ENCODE assay signal across 20 cellular contexts in genomic region chr11:128153697-128154048, GRCh38.
DNase-seq lines count a peak whose midpoint lies in the region; ATAC-seq and TF ChIP-seq lines count a peak whose summit lies in the region.
"Had no signal": no experiment of that assay in that cellular context is flagged by ENCODE, and none has a peak within 500 bp of the region (broad histone marks: within the 10 kb centered on the region; RNA-seq: fewer than 3 reads in every experiment).

No MANE protein-coding gene starts in this region.

- no peaks in the 10 kb centered on the region for H3K36me3 Mint-ChIP-seq in GM23338 (ENCODE audit: low read depth)
- no peaks in the 10 kb centered on the region for H3K36me3 Mint-ChIP-seq in activated CD4-positive, alpha-beta T cell treated with anti-CD3 and anti-CD28 coated beads, Interleukin-2, amount 10 ng/mL, durations not matched to agents 7 days and 5 days (ENCODE audit: low read depth)

- H3K23ac ChIP-seq in neuronal stem cell (ENCODE audit: low read depth, low read length, poor library complexity), result no peak overlapping the region

- CTCF ChIA-PET in activated CD4-positive, alpha-beta T cell treated with anti-CD3 and anti-CD28 coated beads, Interleukin-2, amount 10 ng/mL, durations not matched to agents 7 days and 5 days (lab: Charles Lee), result no interaction called here

- no peak overlapping the region for H2AK5ac ChIP-seq in neuronal stem cell (ENCODE audit: low read depth, low read length)

- TF ChIP-seq CTCF in GM23338 (conservative IDR thresholded peaks at IDR 0.05; ENCODE audit: low read depth in 2 of 2) (no peak), VCaP (conservative IDR thresholded peaks at IDR 0.05) (no peak), GM20000 (IDR thresholded peaks at IDR 0.05; ENCODE audit: extremely low read depth, missing control alignments) (no peak)

- H2BK12ac ChIP-seq in neuronal stem cell (ENCODE audit: low read length), result no peak overlapping the region

- no peak overlapping the region for H3K14ac ChIP-seq in neuronal stem cell (ENCODE audit: low read length)

- H4K20me1 ChIP-seq in GM23338 (replicated peaks; ENCODE audit: insufficient read depth), result no peaks in the 10 kb centered on the region

- ATAC-seq in GM23338, result no peak
- ATAC-seq: Panc1 had no signal

- H4K8ac ChIP-seq in neuronal stem cell (ENCODE audit: low read depth, low read length), result no peak overlapping the region

- DNase-seq in GM23338 (ENCODE audit: low spot score) (no peak), glomerular endothelial cell (ENCODE audit: extremely low read depth, low read depth, low spot score) (peak; percentile 36), neuronal stem cell (ENCODE audit: low spot score) (no peak), glomerular visceral epithelial cell (ENCODE audit: extremely low spot score) (no peak), GM20000 (ENCODE audit: low spot score) (no peak)
- no peak for DNase-seq in activated CD4-positive, alpha-beta T cell treated with anti-CD3 and anti-CD28 coated beads, Interleukin-2, amount 10 ng/mL, durations not matched to agents 7 days and 5 days
- DNase-seq: BE2C; DMS79; H9; HFFc6; KBM-7; NCI-H1092; NCI-H1436; NCI-H187 treated with DMSO at 0.1 percent for 48 hours; NCI-H2227 treated with DMSO at 0.1 percent for 48 hours; NCI-H510A; NK-92 treated with Interleukin-12 subunit alpha and Interleukin-12 subunit beta, amount 100 ng/mL, for 24 hours had no signal

- no peak overlapping the region for H3K4me3 Mint-ChIP-seq in GM23338
- H3K4me3 Mint-ChIP-seq in activated CD4-positive, alpha-beta T cell treated with anti-CD3 and anti-CD28 coated beads, Interleukin-2, amount 10 ng/mL, durations not matched to agents 7 days and 5 days, result no peak overlapping the region
- H3K4me3 Mint-ChIP-seq: H9, HFFc6 had no signal

- no peak overlapping the region for H3K27ac Mint-ChIP-seq in GM23338
- H3K27ac Mint-ChIP-seq in activated CD4-positive, alpha-beta T cell treated with anti-CD3 and anti-CD28 coated beads, Interleukin-2, amount 10 ng/mL, durations not matched to agents 7 days and 5 days, result no peak overlapping the region
- H3K27ac Mint-ChIP-seq: H9, HFFc6 had no signal

- no peak overlapping the region for H2BK5ac ChIP-seq in neuronal stem cell (ENCODE audit: low read length)

- no peak overlapping the region for H2BK15ac ChIP-seq in neuronal stem cell (ENCODE audit: low read length)

- H3K79me1 ChIP-seq in neuronal stem cell (ENCODE audit: low read depth, low read length), result no peaks in the 10 kb centered on the region

- POLR2A ChIA-PET in activated CD4-positive, alpha-beta T cell treated with anti-CD3 and anti-CD28 coated beads, Interleukin-2, amount 10 ng/mL, durations not matched to agents 7 days and 5 days (lab: Charles Lee), result no interaction called here

- peaks cover 2% of the 10 kb centered on the region for H3K27me3 Mint-ChIP-seq in GM23338 (ENCODE audit: insufficient read depth, low read depth, poor library complexity)
- peaks cover 15% of the 10 kb centered on the region for H3K27me3 Mint-ChIP-seq in activated CD4-positive, alpha-beta T cell treated with anti-CD3 and anti-CD28 coated beads, Interleukin-2, amount 10 ng/mL, durations not matched to agents 7 days and 5 days

- peak overlapping the region; percentile 23 for H3K18ac ChIP-seq in neuronal stem cell (ENCODE audit: low read length)

- H3K27ac ChIP-seq in GM23338 (ENCODE audit: low read depth), result no peak overlapping the region
- peak overlapping the region; percentile 10; the same call in 1 of the 2 replicates for H3K27ac ChIP-seq in VCaP
- no peak overlapping the region for H3K27ac ChIP-seq in neuronal stem cell (replicated peaks; ENCODE audit: low read length)
- H3K27ac ChIP-seq: HL-60 had no signal

- H3K9me3 ChIP-seq in neuronal stem cell (replicated peaks in 1 of 2; ENCODE audit: control insufficient read depth in 2 of 2, insufficient read depth in 1 of 2, low read depth in 1 of 2, low read length in 2 of 2), result no peaks in the 10 kb centered on the region
- H3K9me3 ChIP-seq: BE2C had no signal

- H3K9ac ChIP-seq in neuronal stem cell (ENCODE audit: low read depth, low read length, poor library complexity), result no peak overlapping the region

- WGBS in neuronal stem cell (ENCODE audit: extremely low coverage in 2 of 2, insufficient read length in 2 of 2, insufficient replicate concordance in 1 of 2), 2 donors, result no CpG with 5 or more reads among the region's 4 CpGs

- H2AFZ ChIP-seq in GM23338 (0 out of 2 replicates have a peak overlapping the region, but pooled peaks have one; percentile 40), neuronal stem cell (ENCODE audit: low read length) (peak overlapping the region; percentile 54)

- H4K91ac ChIP-seq in neuronal stem cell (ENCODE audit: low read depth, low read length, poor library complexity), result no peak overlapping the region

- no peaks in the 10 kb centered on the region for H3F3A ChIP-seq in GM23338 (replicated peaks; ENCODE audit: low read depth)

- H3K79me2 ChIP-seq in GM23338 (replicated peaks; ENCODE audit: insufficient read depth), result no peaks in the 10 kb centered on the region

- H3K36me3 ChIP-seq in GM23338 (ENCODE audit: insufficient read depth) (no peaks in the 10 kb centered on the region), neuronal stem cell (replicated peaks in 1 of 2; ENCODE audit: control insufficient read depth in 2 of 2, insufficient read depth in 2 of 2, low read length in 2 of 2) (no peaks in the 10 kb centered on the region)
- H3K36me3 ChIP-seq: BE2C had no signal

- H3K27me3 ChIP-seq in GM23338 (ENCODE audit: insufficient read depth) (no peaks in the 10 kb centered on the region), neuronal stem cell (ENCODE audit: control insufficient read depth in 3 of 3, insufficient read depth in 3 of 3, low read depth in 1 of 3, low read length in 3 of 3) (no peaks in the 10 kb centered on the region)

- H3K9me2 ChIP-seq in GM23338 (ENCODE audit: insufficient read depth), result no peaks in the 10 kb centered on the region

- no peaks in the 10 kb centered on the region for H3K4me1 ChIP-seq in GM23338 (ENCODE audit: insufficient read depth)
- peaks cover 5 to 10% of the 10 kb centered on the region in 2 donors for H3K4me1 ChIP-seq in neuronal stem cell (ENCODE audit: control insufficient read depth in 2 of 2, insufficient read depth in 1 of 2, low read depth in 1 of 2, low read length in 2 of 2)
- H3K4me1 ChIP-seq: BE2C had no signal

- no peaks in the 10 kb centered on the region for H3K9me3 Mint-ChIP-seq in GM23338
- H3K9me3 Mint-ChIP-seq in activated CD4-positive, alpha-beta T cell treated with anti-CD3 and anti-CD28 coated beads, Interleukin-2, amount 10 ng/mL, durations not matched to agents 7 days and 5 days, result no peaks in the 10 kb centered on the region
- H3K9me3 Mint-ChIP-seq: H9, HFFc6 had no signal

- no peak overlapping the region for H2BK120ac ChIP-seq in neuronal stem cell (ENCODE audit: low read depth, low read length)

- H3K4me3 ChIP-seq in GM23338 (no peak overlapping the region), neuronal stem cell (ENCODE audit: low read length in 2 of 2) (no peak overlapping the region)

- H3K4ac ChIP-seq in neuronal stem cell (ENCODE audit: low read length), result no peak overlapping the region

- H3K4me2 ChIP-seq in GM23338, result no peak overlapping the region
- no peak overlapping the region for H3K4me2 ChIP-seq in neuronal stem cell (ENCODE audit: insufficient read depth, low read length, poor library complexity, severe bottlenecking)

- no peaks in the 10 kb centered on the region for H3K4me1 Mint-ChIP-seq in GM23338
- H3K4me1 Mint-ChIP-seq in activated CD4-positive, alpha-beta T cell treated with anti-CD3 and anti-CD28 coated beads, Interleukin-2, amount 10 ng/mL, durations not matched to agents 7 days and 5 days, result peaks cover 10% of the 10 kb centered on the region
- H3K4me1 Mint-ChIP-seq: H9 had no signal

TF ChIP-seq in GM23338, 12 proteins besides CTCF, POLR2A, EP300 and RAD21 (continues in another document):
- TF ChIP-seq EZH2phosphoT487 (IDR thresholded peaks at IDR 0.05; ENCODE audit: unreplicated experiment) (no peak), STAT1 (IDR thresholded peaks at IDR 0.05; ENCODE audit: unreplicated experiment) (no peak)
